ENCODE assay signal across 21 cellular contexts in genomic region chr3:160005004-160005403, GRCh38. TPM values are rescaled to one million over a fixed set of nuclear protein-coding genes. Genes with fewer than 3 reads are reported as not detected.
"Had no signal": no experiment of that assay in that cellular context is flagged by ENCODE, and none has a peak within 500 bp of the region (broad histone marks: within the 10 kb centered on the region; RNA-seq: fewer than 3 reads in every experiment).

No MANE protein-coding gene starts in this region.

- H3K27me3 ChIP-seq: esophagus muscularis mucosa, testis, vagina had no signal

- H3K4me3 Mint-ChIP-seq: activated CD4-positive, alpha-beta memory T cell treated with anti-CD3 and anti-CD28 coated beads for 36 hours; activated naive CD4-positive, alpha-beta T cell treated with anti-CD3 and anti-CD28 coated beads for 36 hours; activated naive CD8-positive, alpha-beta T cell treated with anti-CD3 and anti-CD28 coated beads, Interleukin-2, amount 10 ng/mL, durations not matched to agents 7 days and 5 days; activated T-cell treated with anti-CD3 and anti-CD28 coated beads, Interleukin-2, amount 50 U/mL, for 72 hours; mesothelial cell of epicardium; naive thymus-derived CD8-positive, alpha-beta T cell had no signal

- H3K4me2 ChIP-seq: smooth muscle cell had no signal

- H3K27me3 Mint-ChIP-seq: activated CD4-positive, alpha-beta memory T cell treated with anti-CD3 and anti-CD28 coated beads for 36 hours had no signal

- H3K9me3 Mint-ChIP-seq: activated CD4-positive, alpha-beta memory T cell treated with anti-CD3 and anti-CD28 coated beads for 36 hours; activated naive CD4-positive, alpha-beta T cell treated with anti-CD3 and anti-CD28 coated beads for 36 hours; activated naive CD8-positive, alpha-beta T cell treated with anti-CD3 and anti-CD28 coated beads, Interleukin-2, amount 10 ng/mL, durations not matched to agents 7 days and 5 days; activated T-cell treated with anti-CD3 and anti-CD28 coated beads, Interleukin-2, amount 50 U/mL, for 72 hours; mesothelial cell of epicardium; naive thymus-derived CD8-positive, alpha-beta T cell had no signal

- H3K9me3 ChIP-seq: esophagus muscularis mucosa, testis, vagina had no signal

- DNase-seq: activated CD4-positive, alpha-beta memory T cell treated with anti-CD3 and anti-CD28 coated beads for 36 hours; activated CD4-positive, alpha-beta T cell treated with anti-CD3 and anti-CD28 coated beads for 48 hours; activated effector memory CD4-positive, alpha-beta T cell treated with Interleukin-2 at 50 U/mL for 16 hours; activated naive CD4-positive, alpha-beta T cell treated with anti-CD3 and anti-CD28 coated beads for 36 hours; activated naive CD8-positive, alpha-beta T cell treated with anti-CD3 and anti-CD28 coated beads, Interleukin-2, amount 10 ng/mL, durations not matched to agents 7 days and 5 days; activated T-cell treated with anti-CD3 and anti-CD28 coated beads, Interleukin-2, amount 50 U/mL, for 72 hours; amygdala; hypothalamus; left ventricle myocardium superior; mammary epithelial cell; naive thymus-derived CD8-positive, alpha-beta T cell; stimulated activated CD4-positive, alpha-beta T cell treated with anti-CD3 and anti-CD28 coated beads, Interleukin-2, amount 100 ng/mL, for 48 hours; stimulated activated naive CD4-positive, alpha-beta T cell; testis; trophoblast cell had no signal

- H3K4me3 ChIP-seq: coronary artery, esophagus muscularis mucosa, smooth muscle cell, testis, vagina had no signal

- H3K4me1 ChIP-seq: testis, vagina had no signal

- ATAC-seq: activated T-cell treated with anti-CD3 and anti-CD28 coated beads, Interleukin-2, amount 50 U/mL, for 72 hours; left ventricle myocardium superior; naive thymus-derived CD8-positive, alpha-beta T cell; sciatic nerve had no signal

- H3K36me3 ChIP-seq: esophagus muscularis mucosa, vagina had no signal

- H3K27ac ChIP-seq: coronary artery, esophagus muscularis mucosa, testis, vagina had no signal

- H3K36me3 Mint-ChIP-seq: activated CD4-positive, alpha-beta memory T cell treated with anti-CD3 and anti-CD28 coated beads for 36 hours; activated naive CD8-positive, alpha-beta T cell treated with anti-CD3 and anti-CD28 coated beads, Interleukin-2, amount 10 ng/mL, durations not matched to agents 7 days and 5 days; mesothelial cell of epicardium; naive thymus-derived CD8-positive, alpha-beta T cell had no signal

RNA-seq across cellular contexts. Expression of gene IL12A, which starts 16.4 kb away (rescaled TPM):
- total RNA-seq: activated CD4-positive, alpha-beta memory T cell treated with anti-CD3 and anti-CD28 coated beads for 36 hours; activated naive CD4-positive, alpha-beta T cell treated with anti-CD3 and anti-CD28 coated beads for 36 hours; activated T-cell treated with anti-CD3 and anti-CD28 coated beads, Interleukin-2, amount 50 U/mL, for 72 hours; mesothelial cell of epicardium had no signal
- polyA plus RNA-seq: smooth muscle cell had no signal
